Comparison of ENCODE assay signal across 20 cellular contexts in the genomic region with DNA sequence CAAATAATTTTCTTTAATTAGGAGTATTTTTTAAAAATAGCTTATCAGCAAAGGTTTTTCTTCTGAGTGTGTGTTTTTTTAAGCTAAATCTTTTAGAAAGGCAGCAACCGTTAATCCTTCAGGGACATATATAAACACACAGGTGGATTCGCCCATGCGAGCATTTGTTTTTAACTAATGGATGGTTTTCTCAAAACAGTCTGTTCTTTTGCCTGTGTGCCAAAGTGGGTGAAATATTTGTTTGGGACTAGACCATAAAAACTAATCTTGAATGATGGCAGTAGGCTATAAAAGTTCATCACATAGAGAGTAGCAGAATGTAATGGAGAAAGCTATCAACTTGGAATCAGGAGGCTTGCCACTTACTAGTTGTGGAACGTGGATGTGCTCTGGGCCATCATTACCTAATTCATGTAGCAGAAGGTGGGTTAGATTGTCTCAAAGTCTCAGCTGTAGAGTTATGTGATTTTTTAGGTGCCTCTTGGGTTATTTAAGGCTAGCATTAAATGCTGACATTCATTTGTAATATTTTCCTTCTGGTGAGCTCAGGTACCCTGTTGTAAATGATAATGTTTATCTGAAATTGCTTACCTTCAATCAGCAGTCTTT. TPM values are rescaled to one million over a fixed set of nuclear protein-coding genes. Genes with fewer than 3 reads are reported as not detected.
DNase-seq lines count a peak whose midpoint lies in the region; ATAC-seq and TF ChIP-seq lines count a peak whose summit lies in the region.
"Had no signal": no experiment of that assay in that cellular context is flagged by ENCODE, and none has a peak within 500 bp of the region (broad histone marks: within the 10 kb centered on the region; RNA-seq: fewer than 3 reads in every experiment).

No MANE protein-coding gene starts in this region.

- peaks cover 49% of the 10 kb centered on the region for H3K4me1 Mint-ChIP-seq in activated B cell treated with CpG ODN at 0.5 μM for 24 hours

- peak overlapping the region; percentile 57 for H3K27ac Mint-ChIP-seq in activated B cell treated with CpG ODN at 0.5 μM for 24 hours
- H3K27ac Mint-ChIP-seq: CD4-positive, alpha-beta memory T cell had no signal

- DNase-seq in DMS79 treated with DMSO at 0.1 percent for 48 hours (lab: John Stamatoyannopoulos, UW) (peak; percentile 23), DMS79 (lab: John Stamatoyannopoulos, UW) (no peak), activated B cell treated with CpG ODN at 0.5 μM for 24 hours (no peak), thyroid gland (peak; percentile 30 to 47), DMS153 (lab: John Stamatoyannopoulos, UW) (no peak), head of caudate nucleus (no peak)
- DNase-seq: Calu3; CD4-positive, alpha-beta memory T cell; H9; KG1; MV-4-11; NCI-H1417 treated with DMSO at 0.1 percent for 48 hours; NCI-H1930; NCI-H446 treated with DMSO at 0.1 percent for 48 hours; NCI-H69; NK-92 treated with Interleukin-12 subunit alpha and Interleukin-12 subunit beta, amount 100 ng/mL, for 24 hours; Right ventricle myocardium superior had no signal

- ATAC-seq in activated B cell treated with CpG ODN at 0.5 μM for 24 hours (ENCODE audit: low read depth) (peak; percentile 49), GM21528 (IDR thresholded peaks at IDR 0.05; ENCODE audit: low FRiP score, unreplicated experiment) (no peak)

- no peak for TF ChIP-seq CTCF in HEK293 (tag by site-specific recombination; IDR thresholded peaks at IDR 0.05)
- no peak for TF ChIP-seq CTCF in activated B cell treated with CpG ODN at 0.5 μM for 24 hours (IDR thresholded peaks at IDR 0.05)
- TF ChIP-seq CTCF in thyroid gland (IDR thresholded peaks at IDR 0.05) = no peak

- H3K4me1 ChIP-seq in HEK293 (ENCODE audit: control insufficient read depth, insufficient read depth, low read length) (peaks cover 6% of the 10 kb centered on the region), thyroid gland (peaks cover 27 to 28% of the 10 kb centered on the region in 2 donors)

- no peak for TF ChIP-seq POLR2A in thyroid gland (IDR thresholded peaks at IDR 0.05)

- POLR2A ChIA-PET in HEK293 (lab: Yijun Ruan, JAX) (no interaction called here), activated B cell treated with CpG ODN at 0.5 μM for 24 hours (lab: Charles Lee) (no interaction called here)

- H3K4me3 Mint-ChIP-seq in activated B cell treated with CpG ODN at 0.5 μM for 24 hours = peak overlapping the region; percentile 12
- H3K4me3 Mint-ChIP-seq: CD4-positive, alpha-beta memory T cell; H9 had no signal

- H3K27me3 ChIP-seq in thyroid gland = no peaks in the 10 kb centered on the region

- H3K36me3 ChIP-seq in HEK293 (ENCODE audit: control insufficient read depth in 2 of 2, insufficient read depth in 1 of 2, low read length in 2 of 2) = no peaks in the 10 kb centered on the region
- no peaks in the 10 kb centered on the region for H3K36me3 ChIP-seq in thyroid gland

- 45 to 49% methylated on average over 4 of the region's 4 CpGs for WGBS in thyroid gland, 2 donors

- H3K9me3 Mint-ChIP-seq in activated B cell treated with CpG ODN at 0.5 μM for 24 hours = no peaks in the 10 kb centered on the region
- H3K9me3 Mint-ChIP-seq: H9 had no signal

- no peak overlapping the region for H3K4me3 ChIP-seq in HEK293 (ENCODE audit: low read depth, low read length)
- no peak overlapping the region for H3K4me3 ChIP-seq in thyroid gland (replicated peaks in 1 of 3)

- H3K36me3 Mint-ChIP-seq in activated B cell treated with CpG ODN at 0.5 μM for 24 hours (ENCODE audit: low read depth) = no peaks in the 10 kb centered on the region
- H3K36me3 Mint-ChIP-seq: CD4-positive, alpha-beta memory T cell had no signal

- H3K27ac ChIP-seq in HEK293 (ENCODE audit: extremely low read depth, low read depth, low read length) = no peak overlapping the region
- peak overlapping the region in 2 of 3 donors; percentile 7 to 49 for H3K27ac ChIP-seq in thyroid gland
- H3K27ac ChIP-seq: 22Rv1 had no signal

- no peaks in the 10 kb centered on the region for H3K27me3 Mint-ChIP-seq in activated B cell treated with CpG ODN at 0.5 μM for 24 hours

- H3K9me3 ChIP-seq in HEK293 (ENCODE audit: control insufficient read depth, insufficient read depth, low read depth, low read length) (no peaks in the 10 kb centered on the region), thyroid gland (no peaks in the 10 kb centered on the region)

- intact Hi-C loops in activated B cell treated with CpG ODN at 0.5 μM for 24 hours (cut with micrococcal nuclease) (no loop called here), thyroid gland (cut with DNase I) (no loop called here), head of caudate nucleus (cut with DNase I) (no loop called here)

- CTCF ChIA-PET in HEK293 (lab: Yijun Ruan, JAX) = no interaction called here
- CTCF ChIA-PET in activated B cell treated with CpG ODN at 0.5 μM for 24 hours (lab: Charles Lee) = interaction anchor here (1.6 kb wide), 1 partner anchor 28 kb away, joined by 5 read pairs; no protein-coding TSS in a partner anchor

TF ChIP-seq in HEK293, 187 proteins besides CTCF, POLR2A, EP300 and RAD21:
- peak; percentile 53 for TF ChIP-seq FEZF1 (tag by site-specific recombination; IDR thresholded peaks at IDR 0.05)
- TF ChIP-seq, protein P1, sequence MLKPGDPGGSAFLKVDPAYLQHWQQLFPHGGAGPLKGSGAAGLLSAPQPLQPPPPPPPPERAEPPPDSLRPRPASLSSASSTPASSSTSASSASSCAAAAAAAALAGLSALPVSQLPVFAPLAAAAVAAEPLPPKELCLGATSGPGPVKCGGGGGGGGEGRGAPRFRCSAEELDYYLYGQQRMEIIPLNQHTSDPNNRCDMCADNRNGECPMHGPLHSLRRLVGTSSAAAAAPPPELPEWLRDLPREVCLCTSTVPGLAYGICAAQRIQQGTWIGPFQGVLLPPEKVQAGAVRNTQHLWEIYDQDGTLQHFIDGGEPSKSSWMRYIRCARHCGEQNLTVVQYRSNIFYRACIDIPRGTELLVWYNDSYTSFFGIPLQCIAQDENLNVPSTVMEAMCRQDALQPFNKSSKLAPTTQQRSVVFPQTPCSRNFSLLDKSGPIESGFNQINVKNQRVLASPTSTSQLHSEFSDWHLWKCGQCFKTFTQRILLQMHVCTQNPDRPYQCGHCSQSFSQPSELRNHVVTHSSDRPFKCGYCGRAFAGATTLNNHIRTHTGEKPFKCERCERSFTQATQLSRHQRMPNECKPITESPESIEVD (tag by site-specific recombination; IDR thresholded peaks at IDR 0.05) = peak; percentile 76
- TF ChIP-seq, protein P2, sequence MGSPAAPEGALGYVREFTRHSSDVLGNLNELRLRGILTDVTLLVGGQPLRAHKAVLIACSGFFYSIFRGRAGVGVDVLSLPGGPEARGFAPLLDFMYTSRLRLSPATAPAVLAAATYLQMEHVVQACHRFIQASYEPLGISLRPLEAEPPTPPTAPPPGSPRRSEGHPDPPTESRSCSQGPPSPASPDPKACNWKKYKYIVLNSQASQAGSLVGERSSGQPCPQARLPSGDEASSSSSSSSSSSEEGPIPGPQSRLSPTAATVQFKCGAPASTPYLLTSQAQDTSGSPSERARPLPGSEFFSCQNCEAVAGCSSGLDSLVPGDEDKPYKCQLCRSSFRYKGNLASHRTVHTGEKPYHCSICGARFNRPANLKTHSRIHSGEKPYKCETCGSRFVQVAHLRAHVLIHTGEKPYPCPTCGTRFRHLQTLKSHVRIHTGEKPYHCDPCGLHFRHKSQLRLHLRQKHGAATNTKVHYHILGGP (tag by site-specific recombination; IDR thresholded peaks at IDR 0.05) = no peak

RNA-seq across cellular contexts. Expression of a gene that starts 7.4 kb away (rescaled TPM):
- total RNA-seq in activated B cell treated with CpG ODN at 0.5 μM for 24 hours (30.0 and 35.0 TPM in 2 replicates), thyroid gland (10 to 100 TPM; 42.1 to 69.0 (median 53.5) TPM)

Comparison
In these comparisons a context has a peak if more than half of its experiments do, and no peak if none do; other contexts are left out.
1. DNase-seq: peak in DMS79 treated with DMSO at 0.1 percent for 48 hours (single experiment) and thyroid gland (2 of 2); none in DMS79 (single experiment), activated B cell treated with CpG ODN at 0.5 μM for 24 hours (single experiment), DMS153 (single experiment) and head of caudate nucleus (0 of 42).